ENCODE assay signal across 1 cellular context in genomic region chr3:52172262-52172757, GRCh38.
TF ChIP-seq lines count a peak whose summit lies in the region.

No MANE protein-coding gene starts in this region.

TF ChIP-seq in A549, 52 proteins besides CTCF, POLR2A, EP300 and RAD21 (continued from another document):
- no peak for TF ChIP-seq HMGXB4 (CRISPR knock-in tag; IDR thresholded peaks at IDR 0.05; ENCODE audit: borderline replicate concordance)
- no peak for TF ChIP-seq HOXB13 (CRISPR knock-in tag; IDR thresholded peaks at IDR 0.05; ENCODE audit: low read depth)
- TF ChIP-seq TP53 (CRISPR knock-in tag; IDR thresholded peaks at IDR 0.05) = no peak
- TF ChIP-seq HES2 (IDR thresholded peaks at IDR 0.05) = no peak
- no peak for TF ChIP-seq CHD2 (IDR thresholded peaks at IDR 0.05; ENCODE audit: low read length, partially characterized antibody)
